ENCODE assay signal across 1 cellular context in genomic region chr22:20509344-20510047, GRCh38.
TF ChIP-seq lines count a peak whose summit lies in the region.

No MANE protein-coding gene starts in this region.

TF ChIP-seq in WTC11, 78 proteins besides CTCF, POLR2A, EP300 and RAD21 (continued from another document):
- TF ChIP-seq ATF6 (CRISPR knock-in tag; IDR thresholded peaks at IDR 0.05) (no peak), E2F5 (CRISPR knock-in tag; IDR thresholded peaks at IDR 0.05) (no peak)
